Comparison of ENCODE assay signal across 8 cellular contexts in genomic region chr15:31004220-31004733, GRCh38. TPM values are rescaled to one million over a fixed set of nuclear protein-coding genes. Genes with fewer than 3 reads are reported as not detected.
DNase-seq lines count a peak whose midpoint lies in the region; ATAC-seq and TF ChIP-seq lines count a peak whose summit lies in the region.

No MANE protein-coding gene starts in this region.

- DNase-seq in Right ventricle myocardium inferior (ENCODE audit: missing footprints) (no peak), right atrium auricular region (ENCODE audit: low spot score) (no peak), NT2/D1 (ENCODE audit: low read depth, low spot score) (peak; percentile 39), immature natural killer cell (peak; percentile 72 to 80 (median 77)), DMS53 (lab: John Stamatoyannopoulos, UW) (no peak), NCI-H226 (no peak), osteoblast (ENCODE audit: insufficient read length, low spot score, missing footprints) (no peak)

- H3K27me3 ChIP-seq in right atrium auricular region (no peaks in the 10 kb centered on the region), NT2/D1 (ENCODE audit: insufficient read depth, insufficient read length) (no peaks in the 10 kb centered on the region), osteoblast (ENCODE audit: insufficient read depth, low read length) (peaks cover 10% of the 10 kb centered on the region)

- no peak overlapping the region for H3K4me3 ChIP-seq in right atrium auricular region
- H3K4me3 ChIP-seq in NT2/D1 (ENCODE audit: insufficient read length, low read depth) = no peak overlapping the region
- H3K4me3 ChIP-seq in osteoblast (ENCODE audit: insufficient read depth, low read length) = no peak overlapping the region

- no peaks in the 10 kb centered on the region for H4K20me1 ChIP-seq in osteoblast (ENCODE audit: insufficient read depth, low read length)

- no peaks in the 10 kb centered on the region for H3K9me3 Mint-ChIP-seq in immature natural killer cell

- TF ChIP-seq CTCF in right atrium auricular region (IDR thresholded peaks at IDR 0.05) (no peak), osteoblast (IDR thresholded peaks at IDR 0.05; ENCODE audit: extremely low read depth, low read depth, low read length) (no peak)

- no peaks in the 10 kb centered on the region for H3K36me3 Mint-ChIP-seq in immature natural killer cell

- H2AFZ ChIP-seq in osteoblast (ENCODE audit: low read length) = no peak overlapping the region

- no peaks in the 10 kb centered on the region for H3K79me2 ChIP-seq in osteoblast (ENCODE audit: insufficient read depth, low read length)

- peaks cover 31 to 63% of the 10 kb centered on the region in 2 donors for H3K4me1 Mint-ChIP-seq in immature natural killer cell

- H3K9me3 ChIP-seq in right atrium auricular region = no peaks in the 10 kb centered on the region
- H3K9me3 ChIP-seq in NT2/D1 (ENCODE audit: insufficient read depth, low read length) = no peaks in the 10 kb centered on the region
- no peaks in the 10 kb centered on the region for H3K9me3 ChIP-seq in osteoblast (ENCODE audit: low read depth, low read length)

- intact Hi-C loops in Right ventricle myocardium inferior (cut with DNase I) = no loop called here

- peak overlapping the region in 1 of 2 donors; percentile 35 for H3K27ac ChIP-seq in right atrium auricular region
- no peak overlapping the region for H3K27ac ChIP-seq in osteoblast (ENCODE audit: low read depth, low read length)

- H3K4me1 ChIP-seq in right atrium auricular region (peaks cover 0 to 4% of the 10 kb centered on the region in 2 donors), NT2/D1 (ENCODE audit: insufficient read depth, insufficient read length) (no peaks in the 10 kb centered on the region), osteoblast (ENCODE audit: insufficient read depth, low read length) (no peaks in the 10 kb centered on the region)

- peak overlapping the region; percentile 60 to 87 (median 74) for H3K4me3 Mint-ChIP-seq in immature natural killer cell

- ATAC-seq in Right ventricle myocardium inferior (peak; percentile 42), HG02938 (IDR thresholded peaks at IDR 0.05; ENCODE audit: unreplicated experiment) (peak; percentile 77)

- no peak overlapping the region for H3K4me2 ChIP-seq in osteoblast (ENCODE audit: insufficient read depth, low read length)

- H3K27ac Mint-ChIP-seq in immature natural killer cell = peak overlapping the region; percentile 15 to 80 (median 57)

- H3K9ac ChIP-seq in NT2/D1 (ENCODE audit: insufficient read length, low read depth) = no peak overlapping the region

- H3K36me3 ChIP-seq in right atrium auricular region (no peaks in the 10 kb centered on the region), NT2/D1 (ENCODE audit: insufficient read depth, insufficient read length, low read length) (no peaks in the 10 kb centered on the region), osteoblast (ENCODE audit: insufficient read depth, low read length) (no peaks in the 10 kb centered on the region)

- peaks cover 3 to 7% (median 6%) of the 10 kb centered on the region in 3 donors for H3K27me3 Mint-ChIP-seq in immature natural killer cell (ENCODE audit: low read depth in 3 of 3)

RNA-seq across cellular contexts. Expression of gene MTMR10, which starts 12.8 kb away (rescaled TPM):
- total RNA-seq in Right ventricle myocardium inferior (31.4 TPM), right atrium auricular region (10 to 100 TPM; 23.3 to 25.0 TPM), osteoblast (17.4 and 21.8 TPM in 2 replicates)
- polyA plus RNA-seq in immature natural killer cell = 10 to 100 TPM in 1 of 3 donors, 1 to 10 TPM in 2; 3.3 to 10.7 (median 4.0) TPM

Comparison
In these comparisons a context has a peak if more than half of its experiments do, and no peak if none do; other contexts are left out.
1. DNase-seq: peak in NT2/D1 (single experiment) and immature natural killer cell (3 of 3); none in Right ventricle myocardium inferior (single experiment), right atrium auricular region (single experiment), DMS53 (single experiment), NCI-H226 (single experiment) and osteoblast (single experiment).